14 cellular contexts compared by ENCODE assay signal in genomic region chr10:33214174-33214573, GRCh38.
DNase-seq lines count a peak whose midpoint lies in the region; ATAC-seq and TF ChIP-seq lines count a peak whose summit lies in the region.
"Had no signal": no experiment of that assay in that cellular context is flagged by ENCODE, and none has a peak within 500 bp of the region (broad histone marks: within the 10 kb centered on the region; RNA-seq: fewer than 3 reads in every experiment).

No MANE protein-coding gene starts in this region.

- H3K36me3 Mint-ChIP-seq in activated CD4-positive, alpha-beta T cell treated with anti-CD3 and anti-CD28 coated beads, Interleukin-2, amount 10 ng/mL, durations not matched to agents 24 days and 14 days (ENCODE audit: low read depth), result peaks cover 1% of the 10 kb centered on the region
- no peaks in the 10 kb centered on the region for H3K36me3 Mint-ChIP-seq in CD4-positive, alpha-beta memory T cell
- no peaks in the 10 kb centered on the region for H3K36me3 Mint-ChIP-seq in activated T-helper 17 cell treated with anti-CD3 and anti-CD28 coated beads, Interleukin-2, amount 50 U/mL, for 72 hours (ENCODE audit: low read depth)
- no peaks in the 10 kb centered on the region for H3K36me3 Mint-ChIP-seq in natural killer cell

- H4K20me1 ChIP-seq in Karpas-422 (ENCODE audit: insufficient read depth, low read depth, low read length), result no peaks in the 10 kb centered on the region

- H3K27ac Mint-ChIP-seq in activated CD4-positive, alpha-beta T cell treated with anti-CD3 and anti-CD28 coated beads, Interleukin-2, amount 10 ng/mL, durations not matched to agents 24 days and 14 days, result peak overlapping the region; percentile 44
- H3K27ac Mint-ChIP-seq in CD4-positive, alpha-beta memory T cell, result peak overlapping the region in 5 of 7 donors; percentile 40 to 68 (median 57)
- no peak overlapping the region for H3K27ac Mint-ChIP-seq in activated T-helper 17 cell treated with anti-CD3 and anti-CD28 coated beads, Interleukin-2, amount 50 U/mL, for 72 hours
- no peak overlapping the region for H3K27ac Mint-ChIP-seq in natural killer cell
- H3K27ac Mint-ChIP-seq: mesothelial cell of epicardium; stimulated activated naive CD8-positive, alpha-beta T cell treated with anti-CD3 and anti-CD28 coated beads, Interleukin-15, Interleukin-2, amounts not matched to agents 100 ng/mL and 50 ng/mL, for 24 hours had no signal

- POLR2A ChIA-PET in CD4-positive, alpha-beta memory T cell (lab: Charles Lee; ENCODE audit: partially characterized antibody), result no interaction called here

- H3K36me3 ChIP-seq in CD4-positive, alpha-beta memory T cell (ENCODE audit: insufficient read depth, low read length), result no peaks in the 10 kb centered on the region
- no peaks in the 10 kb centered on the region for H3K36me3 ChIP-seq in Karpas-422 (ENCODE audit: insufficient read depth, low read length)

- H3K9me2 ChIP-seq in Karpas-422 (replicated peaks; ENCODE audit: insufficient read depth, low read length), result no peaks in the 10 kb centered on the region

- no peak overlapping the region for H3K9ac ChIP-seq in Karpas-422 (ENCODE audit: low read length)

- peak; percentile 66 for DNase-seq in activated CD4-positive, alpha-beta T cell treated with anti-CD3 and anti-CD28 coated beads, Interleukin-2, amount 10 ng/mL, durations not matched to agents 24 days and 14 days
- DNase-seq in activated CD4-positive, alpha-beta T cell treated with anti-CD3 and anti-CD28 coated beads, Interleukin-2, amount 50 U/mL, for 48 hours, result no peak
- DNase-seq in CD4-positive, alpha-beta memory T cell, result peak in 4 of 5 donors; percentile 17 to 49 (median 24)
- DNase-seq in natural killer cell, result no peak
- DNase-seq in T-helper 9 cell, result no peak
- DNase-seq in Karpas-422, result no peak
- DNase-seq: amniotic stem cell, NCI-H146, NCI-H446, occipital lobe had no signal

- no peak overlapping the region for H3K4me2 ChIP-seq in Karpas-422 (ENCODE audit: low read depth, low read length, poor library complexity, severe bottlenecking)

- CTCF ChIA-PET in CD4-positive, alpha-beta memory T cell (lab: Charles Lee; ENCODE audit: partially characterized antibody), result no interaction called here

- no peak for TF ChIP-seq CTCF in natural killer cell (IDR thresholded peaks at IDR 0.05)

- no peak overlapping the region for H3K4me3 ChIP-seq in CD4-positive, alpha-beta memory T cell (ENCODE audit: low read length in 2 of 2)
- no peak overlapping the region for H3K4me3 ChIP-seq in Karpas-422 (ENCODE audit: low read length)

- no peaks in the 10 kb centered on the region for H3K79me2 ChIP-seq in Karpas-422 (ENCODE audit: low read length)

- H3K9me3 ChIP-seq in CD4-positive, alpha-beta memory T cell (ENCODE audit: control insufficient read depth in 1 of 2, low read length in 2 of 2), result no peaks in the 10 kb centered on the region
- H3K9me3 ChIP-seq in Karpas-422 (ENCODE audit: low read length), result no peaks in the 10 kb centered on the region

- H3K27ac ChIP-seq in CD4-positive, alpha-beta memory T cell (ENCODE audit: low read depth, low read length), result no peak overlapping the region
- no peak overlapping the region for H3K27ac ChIP-seq in Karpas-422 (ENCODE audit: low read length)

- no peak overlapping the region for H3K4me3 Mint-ChIP-seq in activated CD4-positive, alpha-beta T cell treated with anti-CD3 and anti-CD28 coated beads, Interleukin-2, amount 10 ng/mL, durations not matched to agents 24 days and 14 days
- no peak overlapping the region for H3K4me3 Mint-ChIP-seq in CD4-positive, alpha-beta memory T cell
- peak overlapping the region; percentile 3 for H3K4me3 Mint-ChIP-seq in activated T-helper 17 cell treated with anti-CD3 and anti-CD28 coated beads, Interleukin-2, amount 50 U/mL, for 72 hours
- no peak overlapping the region for H3K4me3 Mint-ChIP-seq in natural killer cell
- H3K4me3 Mint-ChIP-seq: mesothelial cell of epicardium; stimulated activated naive CD8-positive, alpha-beta T cell treated with anti-CD3 and anti-CD28 coated beads, Interleukin-15, Interleukin-2, amounts not matched to agents 100 ng/mL and 50 ng/mL, for 24 hours had no signal

- no peak overlapping the region for H2AFZ ChIP-seq in Karpas-422 (ENCODE audit: low read length)

- H3K27me3 Mint-ChIP-seq in activated CD4-positive, alpha-beta T cell treated with anti-CD3 and anti-CD28 coated beads, Interleukin-2, amount 10 ng/mL, durations not matched to agents 24 days and 14 days, result no peaks in the 10 kb centered on the region
- no peaks in the 10 kb centered on the region for H3K27me3 Mint-ChIP-seq in CD4-positive, alpha-beta memory T cell
- no peaks in the 10 kb centered on the region for H3K27me3 Mint-ChIP-seq in activated T-helper 17 cell treated with anti-CD3 and anti-CD28 coated beads, Interleukin-2, amount 50 U/mL, for 72 hours
- H3K27me3 Mint-ChIP-seq in natural killer cell (ENCODE audit: low read depth in 2 of 2), result peaks cover 0 to 3% of the 10 kb centered on the region in 2 donors
- H3K27me3 Mint-ChIP-seq: stimulated activated naive CD8-positive, alpha-beta T cell treated with anti-CD3 and anti-CD28 coated beads, Interleukin-15, Interleukin-2, amounts not matched to agents 100 ng/mL and 50 ng/mL, for 24 hours had no signal

- no peaks in the 10 kb centered on the region for H3K27me3 ChIP-seq in CD4-positive, alpha-beta memory T cell (ENCODE audit: insufficient read depth, low read length)
- no peaks in the 10 kb centered on the region for H3K27me3 ChIP-seq in Karpas-422 (ENCODE audit: low read length)

- peaks cover 19% of the 10 kb centered on the region for H3K4me1 Mint-ChIP-seq in activated CD4-positive, alpha-beta T cell treated with anti-CD3 and anti-CD28 coated beads, Interleukin-2, amount 10 ng/mL, durations not matched to agents 24 days and 14 days
- peaks cover 11 to 25% (median 19%) of the 10 kb centered on the region in 4 donors for H3K4me1 Mint-ChIP-seq in CD4-positive, alpha-beta memory T cell
- peaks cover 7% of the 10 kb centered on the region for H3K4me1 Mint-ChIP-seq in activated T-helper 17 cell treated with anti-CD3 and anti-CD28 coated beads, Interleukin-2, amount 50 U/mL, for 72 hours
- peaks cover 12 to 19% of the 10 kb centered on the region in 2 donors for H3K4me1 Mint-ChIP-seq in natural killer cell

- intact Hi-C loops in activated CD4-positive, alpha-beta T cell treated with anti-CD3 and anti-CD28 coated beads, Interleukin-2, amount 10 ng/mL, durations not matched to agents 24 days and 14 days (cut with micrococcal nuclease), result loop anchor here (2.0 kb wide), 1 partner anchor 35 kb away; no protein-coding TSS in a partner anchor
- intact Hi-C loops in CD4-positive, alpha-beta memory T cell (cut with micrococcal nuclease), result loop anchor here (5.0 kb wide), 1 partner anchor 33 kb away; no protein-coding TSS in a partner anchor
- intact Hi-C loops in natural killer cell (cut with micrococcal nuclease), result no loop called here

- H3K4me1 ChIP-seq in CD4-positive, alpha-beta memory T cell (ENCODE audit: insufficient read depth, low read length), result peaks cover 6% of the 10 kb centered on the region
- no peaks in the 10 kb centered on the region for H3K4me1 ChIP-seq in Karpas-422 (ENCODE audit: low read length)

- H3K9me3 Mint-ChIP-seq in activated CD4-positive, alpha-beta T cell treated with anti-CD3 and anti-CD28 coated beads, Interleukin-2, amount 10 ng/mL, durations not matched to agents 24 days and 14 days, result no peaks in the 10 kb centered on the region
- no peaks in the 10 kb centered on the region for H3K9me3 Mint-ChIP-seq in CD4-positive, alpha-beta memory T cell
- H3K9me3 Mint-ChIP-seq in activated T-helper 17 cell treated with anti-CD3 and anti-CD28 coated beads, Interleukin-2, amount 50 U/mL, for 72 hours, result peaks cover 6% of the 10 kb centered on the region
- no peaks in the 10 kb centered on the region for H3K9me3 Mint-ChIP-seq in natural killer cell
- H3K9me3 Mint-ChIP-seq: mesothelial cell of epicardium; stimulated activated naive CD8-positive, alpha-beta T cell treated with anti-CD3 and anti-CD28 coated beads, Interleukin-15, Interleukin-2, amounts not matched to agents 100 ng/mL and 50 ng/mL, for 24 hours had no signal

- peak; percentile 53 for ATAC-seq in activated T-helper 17 cell treated with anti-CD3 and anti-CD28 coated beads, Interleukin-2, amount 50 U/mL, for 72 hours (replicated peaks)
- peak; percentile 56 to 69 (median 61) for ATAC-seq in natural killer cell
- ATAC-seq in GM19467 (IDR thresholded peaks at IDR 0.05; ENCODE audit: unreplicated experiment), result no peak

Comparison
In these comparisons a context has a peak if more than half of its experiments do, and no peak if none do; other contexts are left out.
1. DNase-seq: peak in activated CD4-positive, alpha-beta T cell treated with anti-CD3 and anti-CD28 coated beads, Interleukin-2, amount 10 ng/mL, durations not matched to agents 24 days and 14 days (single experiment) and CD4-positive, alpha-beta memory T cell (4 of 5); none in activated CD4-positive, alpha-beta T cell treated with anti-CD3 and anti-CD28 coated beads, Interleukin-2, amount 50 U/mL, for 48 hours (0 of 2), natural killer cell (single experiment), T-helper 9 cell (single experiment) and Karpas-422 (single experiment).
2. H3K27ac Mint-ChIP-seq: peak in activated CD4-positive, alpha-beta T cell treated with anti-CD3 and anti-CD28 coated beads, Interleukin-2, amount 10 ng/mL, durations not matched to agents 24 days and 14 days (single experiment) and CD4-positive, alpha-beta memory T cell (5 of 7); none in activated T-helper 17 cell treated with anti-CD3 and anti-CD28 coated beads, Interleukin-2, amount 50 U/mL, for 72 hours (single experiment) and natural killer cell (0 of 2).